ENCODE assay signal across 9 cellular contexts in the genomic region with DNA sequence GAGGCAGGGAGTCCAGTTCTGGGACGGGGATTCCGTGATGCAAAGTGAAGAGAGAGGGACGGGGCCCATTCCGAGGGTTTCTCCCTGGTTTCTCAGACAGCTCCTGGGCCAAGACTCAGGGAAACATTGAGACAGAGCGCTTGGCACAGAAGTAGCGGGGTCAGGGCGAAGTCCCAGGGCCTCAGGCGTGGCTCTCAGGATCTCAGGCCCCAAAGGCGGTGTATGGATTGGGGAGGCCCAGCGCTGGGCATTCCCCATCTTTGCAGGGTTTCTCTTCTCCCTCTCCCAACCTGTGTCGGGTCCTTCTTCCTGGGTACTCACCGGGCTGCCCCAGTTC. TPM values are rescaled to one million over a fixed set of nuclear protein-coding genes. Genes with fewer than 3 reads are reported as not detected.
DNase-seq lines count a peak whose midpoint lies in the region; ATAC-seq, FAIRE-seq and TF ChIP-seq lines count a peak whose summit lies in the region.
"Had no signal": no experiment of that assay in that cellular context is flagged by ENCODE, and none has a peak within 500 bp of the region (broad histone marks: within the 10 kb centered on the region; RNA-seq: fewer than 3 reads in every experiment).

No MANE protein-coding gene starts in this region.

- H2AFZ ChIP-seq in Karpas-422 (ENCODE audit: low read length), result no peak overlapping the region

- ATAC-seq in WTC11 (peak; percentile 43), heart right ventricle (peak; percentile 30 to 57 (median 42)), pancreas (peak; percentile 37 to 69 (median 64)), HG03139 (IDR thresholded peaks at IDR 0.05; ENCODE audit: unreplicated experiment) (no peak), left colon (no peak)

- H3K4me1 Mint-ChIP-seq in Caco-2 (ENCODE audit: low read depth, unreplicated experiment), result peaks cover 7% of the 10 kb centered on the region
- peaks cover 10% of the 10 kb centered on the region for H3K4me1 Mint-ChIP-seq in WTC11

- POLR2A ChIA-PET in Caco-2 (lab: Charles Lee) (no interaction called here), WTC11 (lab: Charles Lee) (no interaction called here)

- H3K4me3 ChIP-seq in Caco-2 (ENCODE audit: low read depth, low read length) (peak overlapping the region; percentile 38), heart right ventricle (peak overlapping the region; percentile 44 to 88 (median 66)), pancreas (peak overlapping the region; percentile 48 to 92 (median 74)), SJCRH30 (no peak overlapping the region), Karpas-422 (ENCODE audit: low read length) (no peak overlapping the region)

- H3K9me3 Mint-ChIP-seq in Caco-2 (ENCODE audit: unreplicated experiment) (no peaks in the 10 kb centered on the region), WTC11 (peaks cover 17% of the 10 kb centered on the region)

- no peaks in the 10 kb centered on the region for H3K79me2 ChIP-seq in Karpas-422 (ENCODE audit: low read length)

- H3K36me3 Mint-ChIP-seq in Caco-2 (ENCODE audit: insufficient read depth, unreplicated experiment) (no peaks in the 10 kb centered on the region), WTC11 (peaks cover 10% of the 10 kb centered on the region)

- FAIRE-seq in pancreas (lab: Jason Lieb, UNC), result no peak

- no TSS peak for BruUV-seq in Caco-2 (replicated peaks; lab: Mats Ljungman, UMichigan)

- no peak overlapping the region for H3K27ac Mint-ChIP-seq in Caco-2 (ENCODE audit: unreplicated experiment)
- no peak overlapping the region for H3K27ac Mint-ChIP-seq in WTC11

- no peak overlapping the region for H3K4me2 ChIP-seq in Karpas-422 (ENCODE audit: low read depth, low read length, poor library complexity, severe bottlenecking)

- no peak overlapping the region for H3K9ac ChIP-seq in Karpas-422 (ENCODE audit: low read length)

- H3K9me2 ChIP-seq in Karpas-422 (replicated peaks; ENCODE audit: insufficient read depth, low read length), result no peaks in the 10 kb centered on the region

- intact Hi-C loops in Caco-2 (cut with micrococcal nuclease; ENCODE audit: unreplicated experiment) (no loop called here), heart right ventricle (cut with DNase I) (loop anchor here in 2 of 10 donors (5.0 kb wide), 1 partner anchor 54 kb away; no protein-coding TSS in a partner anchor), pancreas (cut with DNase I) (no loop called here), left colon (cut with DNase I, micrococcal nuclease) (no loop called here)

- CTCF ChIA-PET in Caco-2 (lab: Charles Lee) (no interaction called here), WTC11 (lab: Charles Lee) (interaction anchor here (1.1 to 2.1 kb wide), 3 partner anchors 14 to 54 kb away, joined by 4 to 6 read pairs (median 6); no protein-coding TSS in a partner anchor)

- no peaks in the 10 kb centered on the region for H3K27me3 Mint-ChIP-seq in Caco-2 (ENCODE audit: insufficient read depth, unreplicated experiment)
- peaks cover 77% of the 10 kb centered on the region for H3K27me3 Mint-ChIP-seq in WTC11 (ENCODE audit: low read depth)

- WGBS in heart right ventricle, 2 donors, result 55 to 58% methylated on average over 12 of the region's 12 CpGs
- WGBS in pancreas, 2 donors, result 18 to 19% methylated on average over 12 of the region's 12 CpGs

- H3K4me3 Mint-ChIP-seq in Caco-2 (ENCODE audit: unreplicated experiment), result peak overlapping the region; percentile 37
- peak overlapping the region; percentile 77 for H3K4me3 Mint-ChIP-seq in WTC11

- H3K4me1 ChIP-seq in Caco-2, result peaks cover 11% of the 10 kb centered on the region; the same call in 1 of the 2 replicates
- peaks cover 0 to 22% (median 7%) of the 10 kb centered on the region in 9 donors for H3K4me1 ChIP-seq in heart right ventricle
- peaks cover 3 to 6% (median 5%) of the 10 kb centered on the region in 3 donors for H3K4me1 ChIP-seq in pancreas
- H3K4me1 ChIP-seq in SJCRH30, result no peaks in the 10 kb centered on the region
- no peaks in the 10 kb centered on the region for H3K4me1 ChIP-seq in Karpas-422 (ENCODE audit: low read length)

- no peaks in the 10 kb centered on the region for H4K20me1 ChIP-seq in Karpas-422 (ENCODE audit: insufficient read depth, low read depth, low read length)

- no peak for TF ChIP-seq CTCF in Caco-2 (IDR thresholded peaks at IDR 0.05; ENCODE audit: insufficient read depth in 1 of 2, low read depth in 1 of 2, low read length in 1 of 2, severe bottlenecking in 1 of 2, unreplicated experiment in 1 of 2)
- no peak for TF ChIP-seq CTCF in WTC11 (IDR thresholded peaks at IDR 0.05)
- TF ChIP-seq CTCF in heart right ventricle (IDR thresholded peaks at IDR 0.05), result no peak
- no peak for TF ChIP-seq CTCF in pancreas (IDR thresholded peaks at IDR 0.05)

- H3K27ac ChIP-seq in heart right ventricle, result no peak overlapping the region
- peak overlapping the region; percentile 58 to 83 (median 76) for H3K27ac ChIP-seq in pancreas
- H3K27ac ChIP-seq in SJCRH30, result no peak overlapping the region
- H3K27ac ChIP-seq in Karpas-422 (ENCODE audit: low read length), result no peak overlapping the region
- H3K27ac ChIP-seq: HL-60 had no signal

- H3K27me3 ChIP-seq in Caco-2 (replicated peaks; ENCODE audit: control insufficient read depth, insufficient read depth, low read length) (no peaks in the 10 kb centered on the region), heart right ventricle (peaks cover 0 to 44% (median 26%) of the 10 kb centered on the region in 7 donors), pancreas (no peaks in the 10 kb centered on the region), SJCRH30 (no peaks in the 10 kb centered on the region), Karpas-422 (ENCODE audit: low read length) (no peaks in the 10 kb centered on the region)

- DNase-seq in Caco-2, result no peak
- DNase-seq in WTC11 (ENCODE audit: low spot score), result peak; percentile 22
- no peak for DNase-seq in heart right ventricle
- DNase-seq in pancreas, result peak in 2 of 6 donors; percentile 18 to 28
- no peak for DNase-seq in SJCRH30
- no peak for DNase-seq in left colon
- no peak for DNase-seq in Karpas-422

- H3K36me3 ChIP-seq in Caco-2 (ENCODE audit: control insufficient read depth, insufficient read depth, low read length) (no peaks in the 10 kb centered on the region), heart right ventricle (no peaks in the 10 kb centered on the region), pancreas (no peaks in the 10 kb centered on the region), SJCRH30 (no peaks in the 10 kb centered on the region), Karpas-422 (ENCODE audit: insufficient read depth, low read length) (no peaks in the 10 kb centered on the region)

- no peaks in the 10 kb centered on the region for H3K9me3 ChIP-seq in Caco-2
- H3K9me3 ChIP-seq in heart right ventricle, result no peaks in the 10 kb centered on the region
- no peaks in the 10 kb centered on the region for H3K9me3 ChIP-seq in pancreas
- no peaks in the 10 kb centered on the region for H3K9me3 ChIP-seq in SJCRH30 (replicated peaks)
- H3K9me3 ChIP-seq in Karpas-422 (ENCODE audit: low read length), result no peaks in the 10 kb centered on the region

TF ChIP-seq in WTC11, 78 proteins besides CTCF, POLR2A, EP300 and RAD21 (continues in another document):
- TF ChIP-seq ZNF219 (CRISPR knock-in tag; IDR thresholded peaks at IDR 0.05; ENCODE audit: borderline replicate concordance) (no peak), SMAD3 (CRISPR knock-in tag; IDR thresholded peaks at IDR 0.05; ENCODE audit: borderline replicate concordance) (no peak), NFE2L1 (CRISPR knock-in tag; IDR thresholded peaks at IDR 0.05) (no peak), NR3C1 (CRISPR knock-in tag; conservative IDR thresholded peaks at IDR 0.05; ENCODE audit: low read depth) (no peak), ZNF263 (CRISPR knock-in tag; IDR thresholded peaks at IDR 0.05; ENCODE audit: low read depth) (no peak), ZNF138 (CRISPR knock-in tag; conservative IDR thresholded peaks at IDR 0.05) (no peak), ZNF396 (CRISPR knock-in tag; IDR thresholded peaks at IDR 0.05; ENCODE audit: borderline replicate concordance) (no peak), ZBTB21 (CRISPR knock-in tag; IDR thresholded peaks at IDR 0.05; ENCODE audit: borderline replicate concordance) (no peak), CREM (CRISPR knock-in tag; IDR thresholded peaks at IDR 0.05) (no peak)
- TF ChIP-seq, protein P1, sequence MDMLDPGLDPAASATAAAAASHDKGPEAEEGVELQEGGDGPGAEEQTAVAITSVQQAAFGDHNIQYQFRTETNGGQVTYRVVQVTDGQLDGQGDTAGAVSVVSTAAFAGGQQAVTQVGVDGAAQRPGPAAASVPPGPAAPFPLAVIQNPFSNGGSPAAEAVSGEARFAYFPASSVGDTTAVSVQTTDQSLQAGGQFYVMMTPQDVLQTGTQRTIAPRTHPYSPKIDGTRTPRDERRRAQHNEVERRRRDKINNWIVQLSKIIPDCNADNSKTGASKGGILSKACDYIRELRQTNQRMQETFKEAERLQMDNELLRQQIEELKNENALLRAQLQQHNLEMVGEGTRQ (CRISPR knock-in tag; IDR thresholded peaks at IDR 0.05), result no peak
- TF ChIP-seq, protein P2, sequence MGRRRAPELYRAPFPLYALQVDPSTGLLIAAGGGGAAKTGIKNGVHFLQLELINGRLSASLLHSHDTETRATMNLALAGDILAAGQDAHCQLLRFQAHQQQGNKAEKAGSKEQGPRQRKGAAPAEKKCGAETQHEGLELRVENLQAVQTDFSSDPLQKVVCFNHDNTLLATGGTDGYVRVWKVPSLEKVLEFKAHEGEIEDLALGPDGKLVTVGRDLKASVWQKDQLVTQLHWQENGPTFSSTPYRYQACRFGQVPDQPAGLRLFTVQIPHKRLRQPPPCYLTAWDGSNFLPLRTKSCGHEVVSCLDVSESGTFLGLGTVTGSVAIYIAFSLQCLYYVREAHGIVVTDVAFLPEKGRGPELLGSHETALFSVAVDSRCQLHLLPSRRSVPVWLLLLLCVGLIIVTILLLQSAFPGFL (CRISPR knock-in tag; IDR thresholded peaks at IDR 0.05; ENCODE audit: borderline replicate concordance), result no peak

RNA-seq across cellular contexts. Expression of gene HLA-G, which starts 35.9 kb away (rescaled TPM):
- total RNA-seq in Caco-2 (2022), result 0.88 TPM in 1 of 2 replicates, not detected in the other
- total RNA-seq in WTC11 (2021), result 1.1 to 1.7 TPM (median 1.4 TPM) in 3 replicates
- under 1 TPM in 3 of 10 donors, not detected in 7; 0.45 to 0.77 (median 0.65) TPM for total RNA-seq in heart right ventricle
- under 1 TPM in 1 of 2 donors, not detected in 1; 0.13 TPM for polyA plus RNA-seq in heart right ventricle
- total RNA-seq in pancreas, result under 1 TPM in 5 of 6 donors, not detected in 1; 0.12 to 0.52 (median 0.28) TPM
- under 1 TPM in 1 of 2 donors, not detected in 1; 0.15 TPM for polyA plus RNA-seq in pancreas
- total RNA-seq in SJCRH30 (2014; rRNA removed; shearing (Covaris generic)), result not detected in 2 replicates
- 10 to 100 TPM in 1 of 2 donors, not detected in 1; 16.7 TPM for total RNA-seq in left colon
- not detected in 2 replicates for total RNA-seq in Karpas-422 (2014; rRNA removed; shearing (Covaris generic); ENCODE audit: low replicate concordance)

Comparison
In these comparisons a context has a peak if more than half of its experiments do, and no peak if none do; other contexts are left out.
1. H3K4me3 ChIP-seq: peak in Caco-2 (single experiment), heart right ventricle (10 of 10) and pancreas (4 of 4); none in SJCRH30 (single experiment) and Karpas-422 (single experiment).
2. ATAC-seq: peak in WTC11 (single experiment), heart right ventricle (8 of 8) and pancreas (4 of 4); none in HG03139 (single experiment) and left colon (single experiment).
3. H3K27ac ChIP-seq: peak in pancreas (4 of 4); none in heart right ventricle (0 of 10), SJCRH30 (single experiment) and Karpas-422 (single experiment).